ENCODE assay signal across 30 cellular contexts in genomic region chr11:67534070-67534679, GRCh38. TPM values are rescaled to one million over a fixed set of nuclear protein-coding genes. Genes with fewer than 3 reads are reported as not detected.
DNase-seq lines count a peak whose midpoint lies in the region; ATAC-seq, FAIRE-seq and TF ChIP-seq lines count a peak whose summit lies in the region.
"Had no signal": no experiment of that assay in that cellular context is flagged by ENCODE, and none has a peak within 500 bp of the region (broad histone marks: within the 10 kb centered on the region; RNA-seq: fewer than 3 reads in every experiment).

No MANE protein-coding gene starts in this region.

- no peak for FAIRE-seq in K562 (lab: Jason Lieb, UNC)
- FAIRE-seq: D721Med had no signal

- no peaks in the 10 kb centered on the region for H4K20me1 ChIP-seq in K562 (replicated peaks; ENCODE audit: control insufficient read depth, insufficient read depth, low read length)

- TF ChIP-seq POLR2A in K562 (conservative IDR thresholded peaks at IDR 0.05): no peak

- DNase-seq in ACHN (peak; percentile 18), ELR (ENCODE audit: low read depth) (peak; percentile 36), NAMALWA (ENCODE audit: low spot score) (peak; percentile 29), K562 (ENCODE audit: extremely low read depth in 1 of 4, low spot score in 3 of 4) (no peak), middle frontal gyrus (ENCODE audit: extremely low spot score, low spot score) (no peak)
- DNase-seq in effector memory CD4-positive, alpha-beta T cell: no peak
- DNase-seq: activated CD4-positive, alpha-beta T cell treated with anti-CD3 and anti-CD28 coated beads, Interleukin-2, amount 50 U/mL, for 1 hour; central memory CD4-positive, alpha-beta T cell; GF-D8; heart left ventricle; left cardiac atrium; MM.1S; NCI-H1694; NCI-H2171 treated with DMSO at 0.1 percent for 48 hours; NCI-H748 treated with DMSO at 0.1 percent for 48 hours; nucleus accumbens; Right ventricle myocardium superior; WERI-Rb-1 had no signal

- peaks cover 6 to 17% of the 10 kb centered on the region in 2 experiments; a peak in 3 of 5 replicates for H3K4me1 ChIP-seq in K562 (replicated peaks in 1 of 2; ENCODE audit: control insufficient read depth in 2 of 2, insufficient read depth in 2 of 2, low read length in 2 of 2)
- H3K4me1 ChIP-seq in effector memory CD4-positive, alpha-beta T cell (ENCODE audit: control insufficient read depth, insufficient read depth, low read length, poor library complexity, severe bottlenecking): no peaks in the 10 kb centered on the region
- H3K4me1 ChIP-seq: tibial nerve had no signal

- H3K9me3 ChIP-seq in K562 (replicated peaks; ENCODE audit: control insufficient read depth, insufficient read depth, low read depth, low read length): no peaks in the 10 kb centered on the region
- H3K9me3 ChIP-seq in effector memory CD4-positive, alpha-beta T cell (ENCODE audit: control insufficient read depth, low read length): no peaks in the 10 kb centered on the region
- H3K9me3 ChIP-seq: ascending aorta had no signal

- 2% methylated on average over 4 of the region's 4 CpGs for WGBS in K562 (ENCODE audit: insufficient coverage, low coverage, missing lambda C conversion rate)

- CTCF ChIA-PET in K562 (lab: Yijun Ruan, JAX; ENCODE audit: low intra/inter-chr PET ratio): no interaction called here

- ATAC-seq in K562 (no peak), HG03442 (IDR thresholded peaks at IDR 0.05; ENCODE audit: unreplicated experiment) (no peak), GM21515 (IDR thresholded peaks at IDR 0.05; ENCODE audit: unreplicated experiment) (no peak)
- ATAC-seq: activated naive CD4-positive, alpha-beta T cell treated with anti-CD3 and anti-CD28 coated beads, Interleukin-2, amount 50 U/mL, for 72 hours; activated T-helper 17 cell treated with anti-CD3 and anti-CD28 coated beads, Interleukin-2, amount 50 U/mL, for 72 hours; heart left ventricle; left cardiac atrium had no signal

- no TSS peak for BruUV-seq in K562 (replicated peaks; lab: Mats Ljungman, UMichigan)

- no peaks in the 10 kb centered on the region for H3K79me2 ChIP-seq in K562 (ENCODE audit: control insufficient read depth, insufficient read depth, low read length)

- no peak for TF ChIP-seq CTCF in K562 (IDR thresholded peaks at IDR 0.05 in 2 of 3, conservative IDR thresholded peaks at IDR 0.05 in 1 of 3; ENCODE audit: insufficient read depth in 2 of 3, low read depth in 1 of 3, low read length in 3 of 3)

- no peaks in the 10 kb centered on the region for H3K36me3 ChIP-seq in K562 (ENCODE audit: control insufficient read depth, insufficient read depth, low read length)
- no peaks in the 10 kb centered on the region for H3K36me3 ChIP-seq in effector memory CD4-positive, alpha-beta T cell (ENCODE audit: control insufficient read depth, insufficient read depth, low read length)
- H3K36me3 ChIP-seq: ascending aorta, heart left ventricle, tibial nerve, WERI-Rb-1 had no signal

- intact Hi-C loops in K562 (cut with micrococcal nuclease): no loop called here

- no peaks in the 10 kb centered on the region for H3K27me3 ChIP-seq in K562 (ENCODE audit: control insufficient read depth in 2 of 2, insufficient read depth in 2 of 2, low read length in 2 of 2)
- no peaks in the 10 kb centered on the region for H3K27me3 ChIP-seq in effector memory CD4-positive, alpha-beta T cell (replicated peaks; ENCODE audit: control insufficient read depth, insufficient read depth, low read length, poor library complexity, severe bottlenecking)
- H3K27me3 ChIP-seq: ascending aorta, heart left ventricle had no signal

- H3K4me2 ChIP-seq in K562 (ENCODE audit: insufficient read depth, low read length): no peak overlapping the region

- H3K27ac ChIP-seq in K562 (ENCODE audit: extremely low read depth, low read depth, low read length): no peak overlapping the region
- H3K27ac ChIP-seq in effector memory CD4-positive, alpha-beta T cell (ENCODE audit: insufficient read depth, low read length, poor library complexity, severe bottlenecking): no peak overlapping the region
- H3K27ac ChIP-seq: ascending aorta, heart left ventricle, tibial nerve, WERI-Rb-1 had no signal

- no peak overlapping the region for H3K4me3 ChIP-seq in K562
- no peak overlapping the region for H3K4me3 ChIP-seq in effector memory CD4-positive, alpha-beta T cell (ENCODE audit: insufficient read depth, low read depth, low read length, poor library complexity, severe bottlenecking)
- H3K4me3 ChIP-seq: ascending aorta, heart left ventricle, tibial nerve had no signal

- no peak overlapping the region for H3K9ac ChIP-seq in K562 (ENCODE audit: insufficient read depth in 1 of 2, low read depth in 2 of 2, low read length in 2 of 2)

- H2AFZ ChIP-seq in K562 (ENCODE audit: low read depth, low read length): no peak overlapping the region

- POLR2A ChIA-PET in K562 (lab: Yijun Ruan, JAX): interaction anchor here (1.2 to 2.9 kb wide), 2 partner anchors 11 to 13 kb away, joined by 3 to 10 read pairs; no protein-coding TSS in a partner anchor

- H3K9me1 ChIP-seq in K562 (ENCODE audit: control insufficient read depth, insufficient read depth, low read length): no peaks in the 10 kb centered on the region

- TF ChIP-seq EP300 in K562 (IDR thresholded peaks at IDR 0.05; ENCODE audit: low read length): no peak

- in situ Hi-C loops in ACHN (cut with HindIII; ENCODE audit: low pct_ligation_motif_present, low pct_unique_long_range_greater_than_20kb, low sequenced_read_pairs): no loop called here
- in situ Hi-C loops in K562 (cut with MboI): loop anchor here (25.0 kb wide), 1 partner anchor 1153 kb away; the partner anchor contains the start of gene GAL

- TF ChIP-seq RAD21 in K562 (CRISPR knock-in tag; conservative IDR thresholded peaks at IDR 0.05 in 1 of 2, IDR thresholded peaks at IDR 0.05 in 1 of 2): no peak

RNA-seq across cellular contexts. Expression of gene CABP2, which starts 10.9 kb away (rescaled TPM):
- not detected in 2 replicates for total RNA-seq in K562 (2011; cell fraction: chromatin; rRNA removed; ENCODE audit: low replicate concordance)
- not detected in 2 replicates for total RNA-seq in K562 (2011; cell fraction: nucleolus; rRNA removed)
- total RNA-seq in K562 (2011; cell fraction: nucleoplasm; rRNA removed): not detected in 2 replicates
- total RNA-seq in K562 (2014; rRNA removed) (not detected in 2 replicates), K562 (2014; rRNA removed; fragmentation: Illumina TruSeq; extraction: Trizol) (not detected in 2 replicates), K562 (2015; rRNA removed; fragmentation: Illumina TruSeq; extraction: Trizol) (not detected in 2 replicates), K562 (2021) (not detected in 2 replicates)
- polyA plus RNA-seq in K562 (2011; rRNA removed) (not detected in 2 replicates), K562 (2014; fragmentation: Illumina TruSeq; extraction: Trizol) (not detected in 2 replicates), K562 (2014; fragmentation: Nextera tagmentation; extraction: Ambion mirVana) (not detected), K562 (2014; rRNA removed) (not detected in 2 replicates)
- not detected in 2 replicates for polyA plus RNA-seq in K562 (2011; cell fraction: cytosol; rRNA removed)
- polyA plus RNA-seq in K562 (2011; cell fraction: nucleus; rRNA removed): not detected in 2 replicates
- not detected in 2 replicates for polyA plus RNA-seq in K562 (2012)
- polyA minus RNA-seq in K562 (2011; rRNA and poly(A)+ RNA removed): not detected in 2 replicates
- polyA minus RNA-seq in K562 (2011; cell fraction: cytosol; rRNA and poly(A)+ RNA removed): not detected in 2 replicates
- polyA minus RNA-seq in K562 (2011; cell fraction: nucleus; rRNA and poly(A)+ RNA removed): not detected in 2 replicates
- total RNA-seq: activated naive CD4-positive, alpha-beta T cell treated with anti-CD3 and anti-CD28 coated beads, Interleukin-2, amount 50 U/mL, for 72 hours; activated T-helper 17 cell treated with anti-CD3 and anti-CD28 coated beads, Interleukin-2, amount 50 U/mL, for 72 hours; ascending aorta; dermis microvascular lymphatic vessel endothelial cell; H4; heart left ventricle; left cardiac atrium; pulmonary artery endothelial cell; Right ventricle myocardium superior; skeletal muscle tissue; tibial nerve had no signal
- polyA plus RNA-seq: CD14-positive monocyte, heart left ventricle had no signal

RNA-seq across cellular contexts. Expression of gene CDK2AP2, which starts 26.2 kb away (rescaled TPM):
- total RNA-seq in K562 (2011; cell fraction: chromatin; rRNA removed; ENCODE audit: low replicate concordance): 21.8 and 52.5 TPM in 2 replicates
- 47.5 and 51.3 TPM in 2 replicates for total RNA-seq in K562 (2011; cell fraction: nucleolus; rRNA removed)
- 24.7 and 43.2 TPM in 2 replicates for total RNA-seq in K562 (2011; cell fraction: nucleoplasm; rRNA removed)
- total RNA-seq in K562 (2014; rRNA removed) (34.6 and 53.3 TPM in 2 replicates), K562 (2014; rRNA removed; fragmentation: Illumina TruSeq; extraction: Trizol) (5.4 and 7.5 TPM in 2 replicates), K562 (2015; rRNA removed; fragmentation: Illumina TruSeq; extraction: Trizol) (21.7 and 22.1 TPM in 2 replicates), K562 (2021) (47.4 and 50.2 TPM in 2 replicates)
- polyA plus RNA-seq in K562 (2011; rRNA removed) (11.4 and 28.8 TPM in 2 replicates), K562 (2014; fragmentation: Illumina TruSeq; extraction: Trizol) (41.5 and 56.9 TPM in 2 replicates), K562 (2014; fragmentation: Nextera tagmentation; extraction: Ambion mirVana) (1 to 10 TPM; 4.4 to 8.4 TPM), K562 (2014; rRNA removed) (34.6 and 37.1 TPM in 2 replicates)
- 58.0 and 87.1 TPM in 2 replicates for polyA plus RNA-seq in K562 (2011; cell fraction: cytosol; rRNA removed)
- polyA plus RNA-seq in K562 (2011; cell fraction: nucleus; rRNA removed): 48.5 and 50.6 TPM in 2 replicates
- 53.8 and 114 TPM in 2 replicates for polyA plus RNA-seq in K562 (2012)
- polyA minus RNA-seq in K562 (2011; rRNA and poly(A)+ RNA removed): 8.8 and 13.2 TPM in 2 replicates
- polyA minus RNA-seq in K562 (2011; cell fraction: cytosol; rRNA and poly(A)+ RNA removed): 28.2 and 40.6 TPM in 2 replicates
- polyA minus RNA-seq in K562 (2011; cell fraction: nucleus; rRNA and poly(A)+ RNA removed): 15.3 and 30.5 TPM in 2 replicates

RNA-seq across cellular contexts. Expression of gene PITPNM1, which starts 29.0 kb away (rescaled TPM):
- 48.7 and 132 TPM in 2 replicates for total RNA-seq in K562 (2011; cell fraction: chromatin; rRNA removed; ENCODE audit: low replicate concordance)
- 82.2 and 92.7 TPM in 2 replicates for total RNA-seq in K562 (2011; cell fraction: nucleolus; rRNA removed)
- total RNA-seq in K562 (2011; cell fraction: nucleoplasm; rRNA removed): 41.5 and 53.5 TPM in 2 replicates
- 33.6 and 47.6 TPM in 2 replicates for total RNA-seq in K562 (2014; rRNA removed)
- total RNA-seq in K562 (2014; rRNA removed; fragmentation: Illumina TruSeq; extraction: Trizol): 9.3 and 11.2 TPM in 2 replicates
- total RNA-seq in K562 (2015; rRNA removed; fragmentation: Illumina TruSeq; extraction: Trizol): 17.4 and 17.7 TPM in 2 replicates
- total RNA-seq in K562 (2021): 50.2 and 53.7 TPM in 2 replicates
- polyA plus RNA-seq in K562 (2011; rRNA removed): 14.7 and 18.8 TPM in 2 replicates
- polyA plus RNA-seq in K562 (2011; cell fraction: cytosol; rRNA removed): 15.2 and 52.3 TPM in 2 replicates
- 72.4 and 144 TPM in 2 replicates for polyA plus RNA-seq in K562 (2011; cell fraction: nucleus; rRNA removed)
- 24.1 and 32.9 TPM in 2 replicates for polyA plus RNA-seq in K562 (2012)
- polyA plus RNA-seq in K562 (2014; fragmentation: Illumina TruSeq; extraction: Trizol): 16.0 and 24.4 TPM in 2 replicates
- under 1 TPM; 0.11 to 0.25 TPM for polyA plus RNA-seq in K562 (2014; fragmentation: Nextera tagmentation; extraction: Ambion mirVana)
- 35.0 and 42.3 TPM in 2 replicates for polyA plus RNA-seq in K562 (2014; rRNA removed)
- 4.8 and 6.9 TPM in 2 replicates for polyA minus RNA-seq in K562 (2011; rRNA and poly(A)+ RNA removed)
- 15.8 and 16.3 TPM in 2 replicates for polyA minus RNA-seq in K562 (2011; cell fraction: cytosol; rRNA and poly(A)+ RNA removed)
- 28.3 and 31.1 TPM in 2 replicates for polyA minus RNA-seq in K562 (2011; cell fraction: nucleus; rRNA and poly(A)+ RNA removed)

RNA-seq across cellular contexts. Expression of gene GSTP1, which starts 49.4 kb away (rescaled TPM):
- 78.9 and 217 TPM in 2 replicates for total RNA-seq in K562 (2011; cell fraction: chromatin; rRNA removed; ENCODE audit: low replicate concordance)
- 419 and 483 TPM in 2 replicates for total RNA-seq in K562 (2011; cell fraction: nucleolus; rRNA removed)
- total RNA-seq in K562 (2011; cell fraction: nucleoplasm; rRNA removed): 278 and 289 TPM in 2 replicates
- total RNA-seq in K562 (2014; rRNA removed) (2,150 and 3,084 TPM in 2 replicates), K562 (2014; rRNA removed; fragmentation: Illumina TruSeq; extraction: Trizol) (412 and 592 TPM in 2 replicates), K562 (2015; rRNA removed; fragmentation: Illumina TruSeq; extraction: Trizol) (1,399 and 1,422 TPM in 2 replicates), K562 (2021) (1,400 and 1,492 TPM in 2 replicates)
- polyA plus RNA-seq in K562 (2011; rRNA removed) (910 and 997 TPM in 2 replicates), K562 (2014; fragmentation: Illumina TruSeq; extraction: Trizol) (1,177 and 1,409 TPM in 2 replicates), K562 (2014; fragmentation: Nextera tagmentation; extraction: Ambion mirVana) (1,000 to 10,000 TPM in 1 of 2 experiments, 100 to 1,000 TPM in 1; 739 to 1,204 TPM), K562 (2014; rRNA removed) (1,679 and 1,695 TPM in 2 replicates)
- 1,621 and 2,879 TPM in 2 replicates for polyA plus RNA-seq in K562 (2011; cell fraction: cytosol; rRNA removed)
- polyA plus RNA-seq in K562 (2011; cell fraction: nucleus; rRNA removed): 798 and 965 TPM in 2 replicates
- 1,622 and 1,822 TPM in 2 replicates for polyA plus RNA-seq in K562 (2012)
- polyA minus RNA-seq in K562 (2011; rRNA and poly(A)+ RNA removed): 380 and 408 TPM in 2 replicates
- polyA minus RNA-seq in K562 (2011; cell fraction: cytosol; rRNA and poly(A)+ RNA removed): 440 and 451 TPM in 2 replicates
- polyA minus RNA-seq in K562 (2011; cell fraction: nucleus; rRNA and poly(A)+ RNA removed): 118 and 167 TPM in 2 replicates

RNA-seq across cellular contexts. Expression of gene AIP, which starts 51.3 kb away (rescaled TPM):
- 16.7 and 49.3 TPM in 2 replicates for total RNA-seq in K562 (2011; cell fraction: chromatin; rRNA removed; ENCODE audit: low replicate concordance)
- total RNA-seq in K562 (2011; cell fraction: nucleolus; rRNA removed): 51.0 and 54.0 TPM in 2 replicates
- total RNA-seq in K562 (2011; cell fraction: nucleoplasm; rRNA removed): 29.5 and 34.8 TPM in 2 replicates
- total RNA-seq in K562 (2014; rRNA removed) (92.5 and 101 TPM in 2 replicates), K562 (2014; rRNA removed; fragmentation: Illumina TruSeq; extraction: Trizol) (16.6 and 37.0 TPM in 2 replicates), K562 (2015; rRNA removed; fragmentation: Illumina TruSeq; extraction: Trizol) (50.3 and 52.7 TPM in 2 replicates), K562 (2021) (71.2 and 78.3 TPM in 2 replicates)
- polyA plus RNA-seq in K562 (2011; rRNA removed) (66.6 and 98.4 TPM in 2 replicates), K562 (2014; fragmentation: Illumina TruSeq; extraction: Trizol) (40.2 and 66.9 TPM in 2 replicates), K562 (2014; fragmentation: Nextera tagmentation; extraction: Ambion mirVana) (10 to 100 TPM in 1 of 2 experiments, 1 to 10 TPM in 1; 5.2 to 16.2 TPM), K562 (2014; rRNA removed) (85.1 and 92.7 TPM in 2 replicates)
- polyA plus RNA-seq in K562 (2011; cell fraction: cytosol; rRNA removed): 124 and 170 TPM in 2 replicates
- polyA plus RNA-seq in K562 (2011; cell fraction: nucleus; rRNA removed): 61.0 and 75.7 TPM in 2 replicates
- polyA plus RNA-seq in K562 (2012): 81.9 and 121 TPM in 2 replicates
- polyA minus RNA-seq in K562 (2011; rRNA and poly(A)+ RNA removed): 43.3 and 59.8 TPM in 2 replicates
- polyA minus RNA-seq in K562 (2011; cell fraction: cytosol; rRNA and poly(A)+ RNA removed): 48.4 and 57.2 TPM in 2 replicates
- 22.1 and 26.9 TPM in 2 replicates for polyA minus RNA-seq in K562 (2011; cell fraction: nucleus; rRNA and poly(A)+ RNA removed)

Comparison
In these comparisons a context has a peak if more than half of its experiments do, and no peak if none do; other contexts are left out.
1. DNase-seq: peak in ACHN (single experiment), ELR (single experiment) and NAMALWA (single experiment); none in K562 (0 of 4), effector memory CD4-positive, alpha-beta T cell (0 of 3) and middle frontal gyrus (single experiment).